In genomic region chr18:2994603-2995432, GRCh38 we compare ENCODE assay signal across 8 cellular contexts. TPM values are rescaled to one million over a fixed set of nuclear protein-coding genes. Genes with fewer than 3 reads are reported as not detected.
A peak's percentile ranks its signal among the peaks of the same experiment; 100 is the strongest.
DNase-seq lines count a peak whose midpoint lies in the region; ATAC-seq, FAIRE-seq and TF ChIP-seq lines count a peak whose summit lies in the region.

No MANE protein-coding gene starts in this region.

- H4K5ac ChIP-seq in H1 (ENCODE audit: insufficient read length, low read depth, low read length), result no peak overlapping the region

- no peak overlapping the region for H2AK5ac ChIP-seq in H1 (ENCODE audit: low read depth, low read length)

- DNase-seq in DMS53 (lab: John Stamatoyannopoulos, UW) (peak; percentile 48), DMS53 treated with DMSO at 0.1 percent for 48 hours (lab: John Stamatoyannopoulos, UW; ENCODE audit: unreplicated experiment) (no peak), H1 (ENCODE audit: low read depth in 1 of 2, low spot score in 2 of 2) (peak in 1 of 2 experiments; percentile 52), inferior parietal cortex (ENCODE audit: extremely low spot score) (no peak), breast epithelium (ENCODE audit: low spot score in 2 of 2) (no peak)
- DNase-seq in activated CD4-positive, CD25-positive, alpha-beta regulatory T cell treated with anti-CD3 and anti-CD28 coated beads, Interleukin-2, amount 50 U/mL, for 16 hours (ENCODE audit: low read depth, low spot score), result peak; percentile 44
- peak; percentile 78 for DNase-seq in stimulated activated CD4-positive, alpha-beta T cell treated with anti-CD3 and anti-CD28 coated beads, Interleukin-1b, Interleukin-23, amount 100 ng/mL, for 48 hours

- TF ChIP-seq EP300 in H1 (IDR thresholded peaks at IDR 0.05; ENCODE audit: borderline replicate concordance in 1 of 2, low read depth in 2 of 2, low read length in 2 of 2), result no peak

- POLR2A ChIA-PET in H1 (lab: Charles Lee; ENCODE audit: partially characterized antibody), result interaction anchor here (0.8 to 1.1 kb wide), 2 partner anchors 12 to 19 kb away, joined by 3 to 5 read pairs; partner anchors contain the start of gene LPIN2

- WGBS in H1 (ENCODE audit: extremely low coverage in 1 of 2, insufficient coverage in 1 of 2, insufficient read length in 1 of 2, insufficient replicate concordance in 2 of 2, low coverage in 1 of 2, low lambda C conversion rate in 2 of 2, missing lambda C conversion rate in 1 of 2), 2 experiments, result 90% methylated on average over 4 of the region's 6 CpGs; no CpG with 5 or more reads in 1 of the 2 experiments

- peaks cover 0 to 1% of the 10 kb centered on the region in 2 experiments for H4K20me1 ChIP-seq in H1 (replicated peaks in 1 of 2; ENCODE audit: control insufficient read depth in 1 of 2, insufficient read depth in 2 of 2, low read length in 2 of 2)

- H3K23me2 ChIP-seq in H1 (ENCODE audit: low read depth, low read length), result no peaks in the 10 kb centered on the region

- no peak overlapping the region for H2BK15ac ChIP-seq in H1 (ENCODE audit: low read length)

- H3K27me3 ChIP-seq in H1 (replicated peaks in 1 of 4; ENCODE audit: control insufficient read depth in 3 of 4, extremely low read depth in 1 of 4, insufficient read depth in 3 of 4, low read length in 3 of 4) (no peaks in the 10 kb centered on the region), breast epithelium (no peaks in the 10 kb centered on the region)

- no peak overlapping the region for H4K91ac ChIP-seq in H1 (replicated peaks; ENCODE audit: insufficient read length, low read length)

- H2BK5ac ChIP-seq in H1 (ENCODE audit: low read depth, low read length), result no peak overlapping the region

- intact Hi-C loops in breast epithelium (cut with DNase I; ENCODE audit: low total_unique reads), result no loop called here

- CTCF ChIA-PET in H1 (lab: Charles Lee; ENCODE audit: partially characterized antibody), result interaction anchor here (0.7 to 5.9 kb wide), 28 partner anchors 8 to 251 kb away, joined by 3 to 47 read pairs (median 4); no protein-coding TSS in a partner anchor

- peaks cover 2 to 14% (median 9%) of the 10 kb centered on the region in 4 experiments for H3K4me1 ChIP-seq in H1 (replicated peaks in 1 of 4; ENCODE audit: control insufficient read depth in 3 of 4, insufficient read depth in 4 of 4, low read length in 3 of 4)
- no peaks in the 10 kb centered on the region for H3K4me1 ChIP-seq in breast epithelium

- peaks cover 9% of the 10 kb centered on the region for H3K79me1 ChIP-seq in H1 (ENCODE audit: low read depth, low read length)

- no peak for TF ChIP-seq POLR2A in H1 (IDR thresholded peaks at IDR 0.05; ENCODE audit: control extremely low read depth in 1 of 2, low read depth in 2 of 2, low read length in 2 of 2)
- no peak for TF ChIP-seq POLR2A in breast epithelium (IDR thresholded peaks at IDR 0.05)

- peak; percentile 81 for ATAC-seq in HG03280 (IDR thresholded peaks at IDR 0.05; ENCODE audit: unreplicated experiment)

- H3K14ac ChIP-seq in H1 (ENCODE audit: insufficient read length), result no peak overlapping the region

- no peaks in the 10 kb centered on the region for H3K9me3 ChIP-seq in H1 (ENCODE audit: insufficient read depth in 2 of 2, low read depth in 1 of 2, low read length in 1 of 2)
- H3K9me3 ChIP-seq in breast epithelium, result no peaks in the 10 kb centered on the region

- no peak overlapping the region for H3K27ac ChIP-seq in H1 (ENCODE audit: low read depth, low read length)
- peak overlapping the region in 1 of 2 donors; percentile 3 for H3K27ac ChIP-seq in breast epithelium

- peak; percentile 50 to 59 (median 50) for TF ChIP-seq CTCF in H1 (IDR thresholded peaks at IDR 0.05; ENCODE audit: control extremely low read depth in 1 of 3, insufficient read depth in 1 of 3, low read depth in 1 of 3, low read length in 3 of 3)
- no peak for TF ChIP-seq CTCF in breast epithelium (IDR thresholded peaks at IDR 0.05)

- H3K4ac ChIP-seq in H1 (replicated peaks; ENCODE audit: insufficient read length, low read depth, low read length), result no peak overlapping the region

- H2BK20ac ChIP-seq in H1 (ENCODE audit: low read length), result no peak overlapping the region

- H3K56ac ChIP-seq in H1 (replicated peaks; ENCODE audit: insufficient read length, low read depth, low read length), result no peak overlapping the region

- H3K4me2 ChIP-seq in H1 (ENCODE audit: insufficient read depth in 1 of 2, low read depth in 2 of 2, low read length in 2 of 2), result no peak overlapping the region

- H4K8ac ChIP-seq in H1 (ENCODE audit: extremely low read depth, insufficient read depth, low read length), result no peak overlapping the region

- H3K9ac ChIP-seq in H1 (replicated peaks in 1 of 4; ENCODE audit: extremely low read depth in 1 of 4, low read depth in 3 of 4, low read length in 3 of 4), result no peak overlapping the region

- no peak overlapping the region for H3K18ac ChIP-seq in H1 (ENCODE audit: extremely low read depth, low read length)

- H3K36me3 ChIP-seq in H1 (ENCODE audit: control insufficient read depth in 2 of 4, insufficient read depth in 4 of 4, low read length in 3 of 4), result no peaks in the 10 kb centered on the region
- H3K36me3 ChIP-seq in breast epithelium, result no peaks in the 10 kb centered on the region

- H3K4me3 ChIP-seq in H1 (ENCODE audit: extremely low read depth in 1 of 4, insufficient read depth in 2 of 4, low read depth in 3 of 4, low read length in 4 of 4) (no peak overlapping the region), breast epithelium (no peak overlapping the region)

- FAIRE-seq in H1 (lab: Jason Lieb, UNC), result no peak

- no peak overlapping the region for H2BK12ac ChIP-seq in H1 (ENCODE audit: low read depth, low read length)

- TF ChIP-seq RAD21 in H1 (IDR thresholded peaks at IDR 0.05 in 1 of 2, conservative IDR thresholded peaks at IDR 0.05 in 1 of 2; ENCODE audit: low read depth in 2 of 2, low read length in 2 of 2), result peak; percentile 56 to 73; a peak in 3 of 4 replicates

- no peak overlapping the region for H2BK120ac ChIP-seq in H1 (replicated peaks; ENCODE audit: low read depth, low read length)

- no peak overlapping the region for H3K23ac ChIP-seq in H1 (ENCODE audit: insufficient read length)

- peaks cover 0 to 64% of the 10 kb centered on the region in 2 experiments; a peak in 2 of 4 replicates for H3K79me2 ChIP-seq in H1 (ENCODE audit: control insufficient read depth in 1 of 2, insufficient read depth in 2 of 2, low read length in 2 of 2)

- H2AFZ ChIP-seq in H1 (ENCODE audit: low read length), result no peak overlapping the region

TF ChIP-seq in H1, 55 proteins besides CTCF, POLR2A, EP300 and RAD21:
- TF ChIP-seq EZH2 (IDR thresholded peaks at IDR 0.05; ENCODE audit: low read depth, low read length, severe bottlenecking) (no peak), SUZ12 (IDR thresholded peaks at IDR 0.05; ENCODE audit: low read length) (no peak), MAX (IDR thresholded peaks at IDR 0.05) (no peak), ASH2L (IDR thresholded peaks at IDR 0.05; ENCODE audit: low read length) (no peak), JUND (IDR thresholded peaks at IDR 0.05; ENCODE audit: low read length) (no peak), HDAC6 (IDR thresholded peaks at IDR 0.05; ENCODE audit: low read depth, low read length) (no peak)

RNA-seq across cellular contexts. Expression of gene LPIN2, which starts 18.1 kb away (rescaled TPM):
- total RNA-seq in H1 (2021; fragmentation: NEBNext Ultra II Directional; extraction: Animal tissue kit (Norgen Biotek cat#: 25700)), result 13.8 and 14.2 TPM in 2 replicates
- 7.4 and 7.7 TPM in 2 replicates for polyA plus RNA-seq in H1 (2011; rRNA removed)
- polyA plus RNA-seq in H1 (2011; cell fraction: cytosol; rRNA removed), result 11.6 TPM
- polyA plus RNA-seq in H1 (2011; cell fraction: nucleus; rRNA removed), result 12.2 TPM
- 8.6 to 10.8 TPM (median 9.6 TPM) in 4 replicates for polyA plus RNA-seq in H1 (2012, experiment 1 of 2)
- 1.7 TPM for polyA plus RNA-seq in H1 (2012, experiment 2 of 2)
- polyA plus RNA-seq in H1 (2013, experiment 1 of 2), result 7.6 TPM
- polyA plus RNA-seq in H1 (2013, experiment 2 of 2), result 7.8 TPM
- polyA minus RNA-seq in H1 (2011; rRNA and poly(A)+ RNA removed), result 14.3 and 16.1 TPM in 2 replicates
- polyA minus RNA-seq in H1 (2011; cell fraction: cytosol; rRNA and poly(A)+ RNA removed), result 9.8 TPM
- 18.0 TPM for polyA minus RNA-seq in H1 (2011; cell fraction: nucleus; rRNA and poly(A)+ RNA removed)
- 10 to 100 TPM; 21.8 to 38.1 (median 29.2) TPM for total RNA-seq in breast epithelium

Comparison
In these comparisons a context has a peak if more than half of its experiments do, and no peak if none do; other contexts are left out.
1. DNase-seq: peak in DMS53 (single experiment), activated CD4-positive, CD25-positive, alpha-beta regulatory T cell treated with anti-CD3 and anti-CD28 coated beads, Interleukin-2, amount 50 U/mL, for 16 hours (single experiment) and stimulated activated CD4-positive, alpha-beta T cell treated with anti-CD3 and anti-CD28 coated beads, Interleukin-1b, Interleukin-23, amount 100 ng/mL, for 48 hours (single experiment); none in DMS53 treated with DMSO at 0.1 percent for 48 hours (single experiment), inferior parietal cortex (single experiment) and breast epithelium (0 of 2).
2. CTCF ChIP-seq: peak in H1 (3 of 3); none in breast epithelium (0 of 3).